8 cellular contexts compared by ENCODE assay signal in genomic region chr21:43352568-43353281, GRCh38.
A peak's percentile ranks its signal among the peaks of the same experiment; 100 is the strongest.
DNase-seq lines count a peak whose midpoint lies in the region; ATAC-seq and TF ChIP-seq lines count a peak whose summit lies in the region.

No MANE protein-coding gene starts in this region.

- CTCF ChIA-PET in activated CD8-positive, alpha-beta T cell treated with anti-CD3 and anti-CD28 coated beads for 36 hours (lab: Charles Lee): no interaction called here

- ATAC-seq in GM18909 (IDR thresholded peaks at IDR 0.05; ENCODE audit: poor library complexity, unreplicated experiment): peak; percentile 60
- ATAC-seq in HG03064 (IDR thresholded peaks at IDR 0.05; ENCODE audit: low read depth, unreplicated experiment): peak; percentile 63
- ATAC-seq in activated CD8-positive, alpha-beta T cell treated with anti-CD3 and anti-CD28 coated beads for 36 hours: peak; percentile 74
- ATAC-seq in gastroesophageal sphincter: no peak

- H3K4me3 Mint-ChIP-seq in activated CD8-positive, alpha-beta T cell treated with anti-CD3 and anti-CD28 coated beads for 36 hours: no peak overlapping the region
- no peak overlapping the region for H3K4me3 Mint-ChIP-seq in type B pancreatic cell

- TF ChIP-seq EP300 in gastroesophageal sphincter (IDR thresholded peaks at IDR 0.05): no peak

- WGBS in gastroesophageal sphincter (ENCODE audit: low coverage in 1 of 2), 2 donors: 88 to 94% methylated on average over 10 to 14 of the region's 16 CpGs

- H3K36me3 Mint-ChIP-seq in activated CD8-positive, alpha-beta T cell treated with anti-CD3 and anti-CD28 coated beads for 36 hours (ENCODE audit: low read depth): no peaks in the 10 kb centered on the region
- H3K36me3 Mint-ChIP-seq in type B pancreatic cell: no peaks in the 10 kb centered on the region

- H3K27ac ChIP-seq in gastroesophageal sphincter: no peak overlapping the region

- H3K4me3 ChIP-seq in gastroesophageal sphincter: no peak overlapping the region

- no peaks in the 10 kb centered on the region for H3K9me3 Mint-ChIP-seq in activated CD8-positive, alpha-beta T cell treated with anti-CD3 and anti-CD28 coated beads for 36 hours
- no peaks in the 10 kb centered on the region for H3K9me3 Mint-ChIP-seq in type B pancreatic cell

- POLR2A ChIA-PET in activated CD8-positive, alpha-beta T cell treated with anti-CD3 and anti-CD28 coated beads for 36 hours (lab: Charles Lee): interaction anchor here (0.6 to 1.7 kb wide), 2 partner anchors 9 to 306 kb away, joined by 3 to 8 read pairs; no protein-coding TSS in a partner anchor

- no peak for TF ChIP-seq POLR2A in gastroesophageal sphincter (IDR thresholded peaks at IDR 0.05)

- no peaks in the 10 kb centered on the region for H3K27me3 ChIP-seq in gastroesophageal sphincter

- peaks cover 7% of the 10 kb centered on the region for H3K4me1 Mint-ChIP-seq in activated CD8-positive, alpha-beta T cell treated with anti-CD3 and anti-CD28 coated beads for 36 hours (ENCODE audit: low read depth)
- H3K4me1 Mint-ChIP-seq in type B pancreatic cell (ENCODE audit: unreplicated experiment): peaks cover 32% of the 10 kb centered on the region

- no peaks in the 10 kb centered on the region for H3K27me3 Mint-ChIP-seq in activated CD8-positive, alpha-beta T cell treated with anti-CD3 and anti-CD28 coated beads for 36 hours
- H3K27me3 Mint-ChIP-seq in type B pancreatic cell: no peaks in the 10 kb centered on the region

- H3K36me3 ChIP-seq in gastroesophageal sphincter: no peaks in the 10 kb centered on the region

- DNase-seq in A172 (ENCODE audit: low spot score) (peak; percentile 72), type B pancreatic cell (ENCODE audit: extremely low spot score, unreplicated experiment) (no peak), NCI-H187 treated with DMSO at 0.1 percent for 48 hours (lab: John Stamatoyannopoulos, UW) (no peak), LoVo (ENCODE audit: low spot score) (no peak)
- DNase-seq in activated CD8-positive, alpha-beta T cell treated with anti-CD3 and anti-CD28 coated beads for 36 hours: peak; percentile 40

- peak overlapping the region; percentile 83 for H3K27ac Mint-ChIP-seq in activated CD8-positive, alpha-beta T cell treated with anti-CD3 and anti-CD28 coated beads for 36 hours
- peak overlapping the region; percentile 34 for H3K27ac Mint-ChIP-seq in type B pancreatic cell

- H3K9me3 ChIP-seq in gastroesophageal sphincter: no peaks in the 10 kb centered on the region

- no peak for TF ChIP-seq CTCF in activated CD8-positive, alpha-beta T cell treated with anti-CD3 and anti-CD28 coated beads for 36 hours (IDR thresholded peaks at IDR 0.05)
- TF ChIP-seq CTCF in type B pancreatic cell (conservative IDR thresholded peaks at IDR 0.05): no peak
- TF ChIP-seq CTCF in gastroesophageal sphincter (IDR thresholded peaks at IDR 0.05): no peak

- intact Hi-C loops in activated CD8-positive, alpha-beta T cell treated with anti-CD3 and anti-CD28 coated beads for 36 hours (cut with micrococcal nuclease): no loop called here

- peaks cover 0 to 3% (median 0%) of the 10 kb centered on the region in 3 donors for H3K4me1 ChIP-seq in gastroesophageal sphincter

Comparison
In these comparisons a context has a peak if more than half of its experiments do, and no peak if none do; other contexts are left out.
1. DNase-seq: peak in A172 (single experiment) and activated CD8-positive, alpha-beta T cell treated with anti-CD3 and anti-CD28 coated beads for 36 hours (single experiment); none in type B pancreatic cell (single experiment), NCI-H187 treated with DMSO at 0.1 percent for 48 hours (single experiment) and LoVo (single experiment).